Comparison of ENCODE assay signal across 8 cellular contexts in the genomic region with DNA sequence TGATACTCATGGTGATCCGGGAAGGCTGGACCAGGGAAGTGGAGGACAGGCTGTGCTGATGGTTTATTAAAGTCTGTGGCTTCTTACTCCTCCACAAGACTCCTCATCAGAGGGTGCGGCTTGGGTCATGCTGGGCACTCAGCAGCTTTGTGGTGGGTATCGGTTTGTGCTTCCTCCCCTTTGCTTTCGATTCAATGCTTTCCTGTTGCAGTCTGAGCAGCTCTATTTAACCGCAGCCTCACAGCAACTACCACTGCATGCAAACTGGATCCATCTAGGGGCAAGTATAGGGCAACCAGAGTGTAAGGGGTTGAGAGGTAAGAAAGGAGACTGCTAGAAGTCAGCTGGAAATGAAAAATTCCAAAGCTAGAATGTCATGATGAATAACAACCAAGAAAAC. TPM values are rescaled to one million over a fixed set of nuclear protein-coding genes. Genes with fewer than 3 reads are reported as not detected.
DNase-seq lines count a peak whose midpoint lies in the region; ATAC-seq lines count a peak whose summit lies in the region.
"Not testable (repeated sequence)": the region's sequence is repeated elsewhere in the genome, so short reads cannot be mapped to it uniquely, and the experiment has no call there.
"Had no signal": no experiment of that assay in that cellular context is flagged by ENCODE, and none has a peak within 500 bp of the region (broad histone marks: within the 10 kb centered on the region; RNA-seq: fewer than 3 reads in every experiment).

No MANE protein-coding gene starts in this region.

- H3K9me3 Mint-ChIP-seq in activated naive CD8-positive, alpha-beta T cell treated with anti-CD3 and anti-CD28 coated beads, Interleukin-2, amount 10 ng/mL, durations not matched to agents 7 days and 5 days; memory B cell: not testable (repeated sequence)

- H3K27me3 Mint-ChIP-seq in activated naive CD8-positive, alpha-beta T cell treated with anti-CD3 and anti-CD28 coated beads, Interleukin-2, amount 10 ng/mL, durations not matched to agents 7 days and 5 days; memory B cell: not testable (repeated sequence)

- not testable (repeated sequence) for H3K4me1 Mint-ChIP-seq in activated naive CD8-positive, alpha-beta T cell treated with anti-CD3 and anti-CD28 coated beads, Interleukin-2, amount 10 ng/mL, durations not matched to agents 7 days and 5 days; memory B cell

- ATAC-seq in GM18861 (IDR thresholded peaks at IDR 0.05; ENCODE audit: unreplicated experiment) (peak; percentile 91), GM19467 (IDR thresholded peaks at IDR 0.05; ENCODE audit: unreplicated experiment) (peak; percentile 93), HG02610 (IDR thresholded peaks at IDR 0.05; ENCODE audit: unreplicated experiment) (peak; percentile 96), HG03066 (IDR thresholded peaks at IDR 0.05; ENCODE audit: low read depth, unreplicated experiment) (peak; percentile 97), HG03558 (IDR thresholded peaks at IDR 0.05; ENCODE audit: extremely low read depth, unreplicated experiment) (peak; percentile 98), memory B cell (ENCODE audit: low read depth) (peak; percentile 100)
- ATAC-seq in activated naive CD8-positive, alpha-beta T cell treated with anti-CD3 and anti-CD28 coated beads, Interleukin-2, amount 10 ng/mL, durations not matched to agents 7 days and 5 days (ENCODE audit: low read depth) = peak; percentile 92

- not testable (repeated sequence) for H3K4me3 Mint-ChIP-seq in activated naive CD8-positive, alpha-beta T cell treated with anti-CD3 and anti-CD28 coated beads, Interleukin-2, amount 10 ng/mL, durations not matched to agents 7 days and 5 days; memory B cell

- not testable (repeated sequence) for DNase-seq in activated naive CD8-positive, alpha-beta T cell treated with anti-CD3 and anti-CD28 coated beads, Interleukin-2, amount 10 ng/mL, durations not matched to agents 7 days and 5 days; memory B cell (ENCODE audit: low spot score in 2 of 2)

- not testable (repeated sequence) for H3K36me3 Mint-ChIP-seq in activated naive CD8-positive, alpha-beta T cell treated with anti-CD3 and anti-CD28 coated beads, Interleukin-2, amount 10 ng/mL, durations not matched to agents 7 days and 5 days; memory B cell

- not testable (repeated sequence) for H3K27ac Mint-ChIP-seq in activated naive CD8-positive, alpha-beta T cell treated with anti-CD3 and anti-CD28 coated beads, Interleukin-2, amount 10 ng/mL, durations not matched to agents 7 days and 5 days; memory B cell

- POLR2A ChIA-PET in activated naive CD8-positive, alpha-beta T cell treated with anti-CD3 and anti-CD28 coated beads, Interleukin-2, amount 10 ng/mL, durations not matched to agents 7 days and 5 days (lab: Charles Lee) = not testable (repeated sequence)

RNA-seq across cellular contexts. Expression of gene NUDT4B, which starts 9.8 kb away (rescaled TPM):
- not detected for total RNA-seq in activated naive CD8-positive, alpha-beta T cell treated with anti-CD3 and anti-CD28 coated beads, Interleukin-2, amount 10 ng/mL, durations not matched to agents 7 days and 5 days
- total RNA-seq: left ventricle myocardium inferior had no signal
